In the genomic region with DNA sequence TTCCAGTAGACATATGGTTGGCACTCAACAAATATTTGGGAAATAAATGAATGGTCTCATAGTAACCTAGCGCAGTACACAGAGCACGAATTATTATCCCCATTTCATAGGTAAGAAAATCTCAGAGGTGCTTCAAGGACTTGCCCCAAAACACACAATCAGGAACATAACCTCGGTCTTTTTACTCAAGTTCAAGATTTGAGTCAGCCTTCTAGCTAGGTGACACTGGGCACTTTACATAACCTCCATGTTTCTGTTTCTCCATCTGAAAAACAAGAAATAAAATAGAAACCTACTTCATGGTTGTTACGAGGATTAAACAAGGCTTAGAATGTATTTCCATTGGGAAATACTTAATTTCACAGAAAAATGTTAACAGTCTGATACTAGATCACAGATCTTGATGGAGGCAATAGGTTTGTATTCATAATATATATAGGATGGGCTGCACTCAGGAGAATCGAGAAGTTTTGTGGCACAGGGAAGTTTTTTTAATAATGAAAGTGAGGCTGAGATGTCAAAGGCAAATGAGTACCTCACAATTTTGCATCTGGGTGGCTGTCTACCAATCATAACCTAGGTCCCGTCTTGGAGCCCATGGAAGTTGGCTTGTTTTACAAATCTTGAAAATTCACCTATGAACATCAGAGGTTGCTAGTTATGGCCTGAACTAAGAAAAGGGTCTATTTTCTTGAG, we compare ENCODE assay signal across 1 cellular context.
TF ChIP-seq lines count a peak whose summit lies in the region.

No MANE protein-coding gene starts in this region.

TF ChIP-seq in GM23338, 12 proteins besides CTCF, POLR2A, EP300 and RAD21 (continued from another document):
- no peak for TF ChIP-seq ETS1 (IDR thresholded peaks at IDR 0.05)
- TF ChIP-seq POLR2AphosphoS5 (IDR thresholded peaks at IDR 0.05; ENCODE audit: low read depth), result no peak
- TF ChIP-seq, protein P1, sequence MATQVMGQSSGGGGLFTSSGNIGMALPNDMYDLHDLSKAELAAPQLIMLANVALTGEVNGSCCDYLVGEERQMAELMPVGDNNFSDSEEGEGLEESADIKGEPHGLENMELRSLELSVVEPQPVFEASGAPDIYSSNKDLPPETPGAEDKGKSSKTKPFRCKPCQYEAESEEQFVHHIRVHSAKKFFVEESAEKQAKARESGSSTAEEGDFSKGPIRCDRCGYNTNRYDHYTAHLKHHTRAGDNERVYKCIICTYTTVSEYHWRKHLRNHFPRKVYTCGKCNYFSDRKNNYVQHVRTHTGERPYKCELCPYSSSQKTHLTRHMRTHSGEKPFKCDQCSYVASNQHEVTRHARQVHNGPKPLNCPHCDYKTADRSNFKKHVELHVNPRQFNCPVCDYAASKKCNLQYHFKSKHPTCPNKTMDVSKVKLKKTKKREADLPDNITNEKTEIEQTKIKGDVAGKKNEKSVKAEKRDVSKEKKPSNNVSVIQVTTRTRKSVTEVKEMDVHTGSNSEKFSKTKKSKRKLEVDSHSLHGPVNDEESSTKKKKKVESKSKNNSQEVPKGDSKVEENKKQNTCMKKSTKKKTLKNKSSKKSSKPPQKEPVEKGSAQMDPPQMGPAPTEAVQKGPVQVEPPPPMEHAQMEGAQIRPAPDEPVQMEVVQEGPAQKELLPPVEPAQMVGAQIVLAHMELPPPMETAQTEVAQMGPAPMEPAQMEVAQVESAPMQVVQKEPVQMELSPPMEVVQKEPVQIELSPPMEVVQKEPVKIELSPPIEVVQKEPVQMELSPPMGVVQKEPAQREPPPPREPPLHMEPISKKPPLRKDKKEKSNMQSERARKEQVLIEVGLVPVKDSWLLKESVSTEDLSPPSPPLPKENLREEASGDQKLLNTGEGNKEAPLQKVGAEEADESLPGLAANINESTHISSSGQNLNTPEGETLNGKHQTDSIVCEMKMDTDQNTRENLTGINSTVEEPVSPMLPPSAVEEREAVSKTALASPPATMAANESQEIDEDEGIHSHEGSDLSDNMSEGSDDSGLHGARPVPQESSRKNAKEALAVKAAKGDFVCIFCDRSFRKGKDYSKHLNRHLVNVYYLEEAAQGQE (IDR thresholded peaks at IDR 0.05; ENCODE audit: unreplicated experiment), result no peak
- no peak for TF ChIP-seq ZNF114 (CRISPR knock-in tag; IDR thresholded peaks at IDR 0.05)
- no peak for TF ChIP-seq CREB1 (CRISPR knock-in tag; IDR thresholded peaks at IDR 0.05; ENCODE audit: low read depth)
- TF ChIP-seq EZH2phosphoT487 (IDR thresholded peaks at IDR 0.05; ENCODE audit: unreplicated experiment), result no peak
- TF ChIP-seq EZH2 (IDR thresholded peaks at IDR 0.05; ENCODE audit: low read depth, unreplicated experiment), result no peak
